Comparison of ENCODE assay signal across 23 cellular contexts in genomic region chr18:36114251-36114650, GRCh38. TPM values are rescaled to one million over a fixed set of nuclear protein-coding genes. Genes with fewer than 3 reads are reported as not detected.
DNase-seq lines count a peak whose midpoint lies in the region; FAIRE-seq and TF ChIP-seq lines count a peak whose summit lies in the region.
"Had no signal": no experiment of that assay in that cellular context is flagged by ENCODE, and none has a peak within 500 bp of the region (broad histone marks: within the 10 kb centered on the region; RNA-seq: fewer than 3 reads in every experiment).

No MANE protein-coding gene starts in this region.

- FAIRE-seq in D721Med (lab: Jason Lieb, UNC): peak; percentile 16
- FAIRE-seq: A204.1, GM12891, GM18507, H1 had no signal

- H4K20me1 ChIP-seq in hepatocyte (ENCODE audit: insufficient read depth, poor library complexity, severe bottlenecking): no peaks in the 10 kb centered on the region
- H4K20me1 ChIP-seq: BLaER1 treated with 17β-estradiol and CSF1 and Interleukin-3, amounts not matched to agents 10 nM and 100 nM had no signal

- H3K4me2 ChIP-seq in hepatocyte: no peak overlapping the region
- H3K4me2 ChIP-seq: BLaER1 treated with 17β-estradiol and CSF1 and Interleukin-3, amounts not matched to agents 10 nM and 100 nM had no signal

- no peaks in the 10 kb centered on the region for H3K27me3 ChIP-seq in hepatocyte
- H3K27me3 ChIP-seq: BE2C; BLaER1 treated with 17β-estradiol and CSF1 and Interleukin-3, amounts not matched to agents 10 nM and 100 nM had no signal

- no peak overlapping the region for H3K27ac ChIP-seq in hepatocyte
- H3K27ac ChIP-seq: BLaER1 treated with 17β-estradiol and CSF1 and Interleukin-3, amounts not matched to agents 10 nM and 100 nM; GM23248 had no signal

- TF ChIP-seq CTCF in D721Med (IDR thresholded peaks at IDR 0.05; ENCODE audit: insufficient read depth, missing control alignments): no peak
- TF ChIP-seq CTCF in endothelial cell (IDR thresholded peaks at IDR 0.05; ENCODE audit: unreplicated experiment): no peak
- TF ChIP-seq CTCF in nephron progenitor cell (IDR thresholded peaks at IDR 0.05): no peak
- TF ChIP-seq CTCF in hepatocyte (IDR thresholded peaks at IDR 0.05; ENCODE audit: poor library complexity): no peak

- WGBS in hepatocyte (ENCODE audit: low lambda C conversion rate, missing lambda C conversion rate): 83% methylated on average over 4 of the region's 4 CpGs

- H3K27me3 Mint-ChIP-seq in endothelial cell (ENCODE audit: unreplicated experiment): peaks cover 2% of the 10 kb centered on the region
- H3K27me3 Mint-ChIP-seq in nephron progenitor cell (ENCODE audit: low read depth, poor library complexity): no peaks in the 10 kb centered on the region
- H3K27me3 Mint-ChIP-seq: CD4-positive, alpha-beta memory T cell had no signal

- H3K9me3 Mint-ChIP-seq in endothelial cell (ENCODE audit: unreplicated experiment) (no peaks in the 10 kb centered on the region), nephron progenitor cell (no peaks in the 10 kb centered on the region)
- H3K9me3 Mint-ChIP-seq: CD4-positive, alpha-beta memory T cell; H9 had no signal

- peaks cover 46% of the 10 kb centered on the region for H3K36me3 Mint-ChIP-seq in endothelial cell (ENCODE audit: low read depth, unreplicated experiment)
- H3K36me3 Mint-ChIP-seq in nephron progenitor cell (ENCODE audit: low read depth): peaks cover 84% of the 10 kb centered on the region

- no peak for DNase-seq in D721Med (ENCODE audit: insufficient read length, low spot score)
- peak; percentile 12 for DNase-seq in RPMI7951 (ENCODE audit: low read depth)
- no peak for DNase-seq in endothelial cell (ENCODE audit: low spot score)
- no peak for DNase-seq in nephron progenitor cell
- no peak for DNase-seq in H4 (ENCODE audit: low spot score)
- no peak for DNase-seq in COLO668 (lab: John Stamatoyannopoulos, UW; ENCODE audit: unreplicated experiment)
- no peak for DNase-seq in NAMALWA (ENCODE audit: low spot score)
- DNase-seq in hepatocyte (ENCODE audit: low spot score): no peak
- DNase-seq: ACHN; AML-193; BE2C; Caco-2; CD4-positive, alpha-beta memory T cell; DMS 273 treated with DMSO at 0.1 percent for 48 hours; DMS79; GF-D8; GM23248; H9 had no signal

- H3K4me3 Mint-ChIP-seq in endothelial cell (ENCODE audit: unreplicated experiment) (peak overlapping the region; percentile 4), nephron progenitor cell (no peak overlapping the region)
- H3K4me3 Mint-ChIP-seq: CD4-positive, alpha-beta memory T cell; H9 had no signal

- H3K4me3 ChIP-seq in hepatocyte: no peak overlapping the region
- H3K4me3 ChIP-seq: BLaER1 treated with 17β-estradiol and CSF1 and Interleukin-3, amounts not matched to agents 10 nM and 100 nM; GM23248 had no signal

- H3K27ac Mint-ChIP-seq in endothelial cell (ENCODE audit: unreplicated experiment) (no peak overlapping the region), nephron progenitor cell (peak overlapping the region; percentile 20)
- H3K27ac Mint-ChIP-seq: CD4-positive, alpha-beta memory T cell; H9 had no signal

- H3K4me1 ChIP-seq in hepatocyte (ENCODE audit: insufficient read depth): no peaks in the 10 kb centered on the region
- H3K4me1 ChIP-seq: BE2C; BLaER1 treated with 17β-estradiol and CSF1 and Interleukin-3, amounts not matched to agents 10 nM and 100 nM; Caco-2 had no signal

- no peaks in the 10 kb centered on the region for H3K36me3 ChIP-seq in hepatocyte (replicated peaks; ENCODE audit: insufficient read depth, low read depth)

- no peak overlapping the region for H2AFZ ChIP-seq in hepatocyte
- H2AFZ ChIP-seq: GM23248 had no signal

- no peaks in the 10 kb centered on the region for H3K9me2 ChIP-seq in hepatocyte (replicated peaks; ENCODE audit: insufficient read depth)

- no peaks in the 10 kb centered on the region for H3K9me3 ChIP-seq in hepatocyte (ENCODE audit: low read depth)
- H3K9me3 ChIP-seq: BE2C; BLaER1 treated with 17β-estradiol and CSF1 and Interleukin-3, amounts not matched to agents 10 nM and 100 nM; Caco-2 had no signal

- H3K79me2 ChIP-seq in hepatocyte: no peaks in the 10 kb centered on the region

- H3K4me1 Mint-ChIP-seq in endothelial cell (ENCODE audit: unreplicated experiment) (no peaks in the 10 kb centered on the region), nephron progenitor cell (no peaks in the 10 kb centered on the region)
- H3K4me1 Mint-ChIP-seq: CD4-positive, alpha-beta memory T cell; H9 had no signal

RNA-seq across cellular contexts. Expression of gene SLC39A6, which starts 14.9 kb away (rescaled TPM):
- 73.2 and 87.5 TPM in 2 replicates for total RNA-seq in RPMI7951 (2014; rRNA removed; shearing (Covaris generic))
- total RNA-seq in endothelial cell (ENCODE audit: unreplicated experiment) (28.2 TPM), hepatocyte (53.6 and 59.6 TPM in 2 replicates)
- total RNA-seq in H4 (2014; rRNA removed; shearing (Covaris generic)): 79.4 and 82.4 TPM in 2 replicates
- 46.6 and 48.3 TPM in 2 replicates for polyA plus RNA-seq in hepatocyte

RNA-seq across cellular contexts. Expression of gene ELP2, which starts 15.4 kb away (rescaled TPM):
- total RNA-seq in RPMI7951 (2014; rRNA removed; shearing (Covaris generic)): 47.9 and 52.7 TPM in 2 replicates
- total RNA-seq in endothelial cell (ENCODE audit: unreplicated experiment) (90.5 TPM), hepatocyte (63.8 and 80.3 TPM in 2 replicates)
- total RNA-seq in H4 (2014; rRNA removed; shearing (Covaris generic)): 41.3 and 62.3 TPM in 2 replicates
- 54.3 and 55.5 TPM in 2 replicates for polyA plus RNA-seq in hepatocyte

RNA-seq across cellular contexts. Expression of gene RPRD1A, which starts 46.9 kb away (rescaled TPM):
- total RNA-seq in RPMI7951 (2014; rRNA removed; shearing (Covaris generic)): 32.5 and 42.1 TPM in 2 replicates
- total RNA-seq in endothelial cell (ENCODE audit: unreplicated experiment) (58.4 TPM), hepatocyte (65.8 and 68.0 TPM in 2 replicates)
- total RNA-seq in H4 (2014; rRNA removed; shearing (Covaris generic)): 39.1 and 44.6 TPM in 2 replicates
- polyA plus RNA-seq in hepatocyte: 23.3 and 23.7 TPM in 2 replicates
